In genomic region chr3:34419801-34420200, GRCh38 we compare ENCODE assay signal across 16 cellular contexts.
DNase-seq lines count a peak whose midpoint lies in the region; ATAC-seq, FAIRE-seq and TF ChIP-seq lines count a peak whose summit lies in the region.
"Had no signal": no experiment of that assay in that cellular context is flagged by ENCODE, and none has a peak within 500 bp of the region (broad histone marks: within the 10 kb centered on the region; RNA-seq: fewer than 3 reads in every experiment).

No MANE protein-coding gene starts in this region.

- DNase-seq in HepG2 (ENCODE audit: low spot score) (no peak), right lobe of liver (no peak), RKO (ENCODE audit: low spot score) (peak; percentile 55), hepatic stellate cell (ENCODE audit: low spot score) (peak; percentile 1), urothelium cell line (ENCODE audit: low spot score) (peak; percentile 47), mesenteric fat pad (ENCODE audit: low spot score) (no peak), NCI-H128 (lab: John Stamatoyannopoulos, UW; ENCODE audit: unreplicated experiment) (no peak)
- no peak for DNase-seq in central memory CD4-positive, alpha-beta T cell
- DNase-seq: activated CD8-positive, alpha-beta memory T cell treated with anti-CD3 and anti-CD28 coated beads for 24 hours; CD8-positive, alpha-beta T cell; gastrocnemius medialis; right cardiac atrium had no signal

- no TSS peak for BruUV-seq in HepG2 (replicated peaks; lab: Mats Ljungman, UMichigan)

- H3K36me3 ChIP-seq in HepG2 (replicated peaks in 1 of 2; ENCODE audit: control insufficient read depth in 1 of 2, insufficient read depth in 2 of 2, low read length in 2 of 2) (no peaks in the 10 kb centered on the region), right lobe of liver (no peaks in the 10 kb centered on the region)
- H3K36me3 ChIP-seq: gastrocnemius medialis had no signal

- H3K27me3 ChIP-seq in HepG2 (ENCODE audit: control insufficient read depth in 1 of 2, insufficient read depth in 2 of 2, low read length in 2 of 2): no peaks in the 10 kb centered on the region
- no peaks in the 10 kb centered on the region for H3K27me3 ChIP-seq in right lobe of liver
- H3K27me3 ChIP-seq: gastrocnemius medialis had no signal

- TF ChIP-seq EP300 in HepG2 (IDR thresholded peaks at IDR 0.05; ENCODE audit: low read depth in 2 of 2, low read length in 2 of 2) (no peak), HepG2 (CRISPR knock-in tag; IDR thresholded peaks at IDR 0.05; ENCODE audit: borderline replicate concordance) (no peak)

- no peak for TF ChIP-seq RAD21 in HepG2 (CRISPR knock-in tag; IDR thresholded peaks at IDR 0.05)

- ATAC-seq in HepG2 (no peak), right lobe of liver (no peak)
- ATAC-seq: CD8-positive, alpha-beta T cell; gastrocnemius medialis; right cardiac atrium had no signal

- H3K79me2 ChIP-seq in HepG2 (ENCODE audit: insufficient read depth, low read length): no peaks in the 10 kb centered on the region

- TF ChIP-seq CTCF in HepG2 (CRISPR knock-in tag; IDR thresholded peaks at IDR 0.05) (no peak), right lobe of liver (IDR thresholded peaks at IDR 0.05) (no peak)

- H3K9ac ChIP-seq in HepG2 (ENCODE audit: insufficient read depth, low read depth, low read length): no peak overlapping the region

- no peaks in the 10 kb centered on the region for H4K20me1 ChIP-seq in HepG2 (ENCODE audit: insufficient read depth, low read length)

- POLR2A ChIA-PET in HepG2 (lab: Yijun Ruan, JAX): no interaction called here

- in situ Hi-C loops in HepG2 (cut with HindIII; ENCODE audit: extremely low pct_ligation_motif_present, low pct_unique_long_range_greater_than_20kb): no loop called here

- intact Hi-C loops in HepG2 (cut with micrococcal nuclease; ENCODE audit: unreplicated experiment): no loop called here
- intact Hi-C loops in right lobe of liver (cut with DNase I): no loop called here

- TF ChIP-seq POLR2A in HepG2 (IDR thresholded peaks at IDR 0.05; ENCODE audit: insufficient read depth in 1 of 2, low read depth in 2 of 2, low read length in 2 of 2) (no peak), right lobe of liver (IDR thresholded peaks at IDR 0.05) (no peak)

- H3K4me2 ChIP-seq in HepG2 (ENCODE audit: low read depth, low read length): no peak overlapping the region

- no peak overlapping the region for H2AFZ ChIP-seq in HepG2 (ENCODE audit: low read length)

- H3K27ac ChIP-seq in HepG2 (ENCODE audit: extremely low read length, insufficient read depth, low read length): no peak overlapping the region
- H3K27ac ChIP-seq in right lobe of liver: no peak overlapping the region
- H3K27ac ChIP-seq: epithelial cell of prostate, gastrocnemius medialis, RWPE1 had no signal

- H3K4me1 ChIP-seq in HepG2 (ENCODE audit: insufficient read depth, low read length) (no peaks in the 10 kb centered on the region), right lobe of liver (no peaks in the 10 kb centered on the region)
- H3K4me1 ChIP-seq: gastrocnemius medialis had no signal

- H3K9me3 ChIP-seq in HepG2 (ENCODE audit: low read length) (peaks cover 45% of the 10 kb centered on the region), right lobe of liver (no peaks in the 10 kb centered on the region)
- H3K9me3 ChIP-seq: gastrocnemius medialis had no signal

- H3K4me3 ChIP-seq in HepG2 (replicated peaks in 1 of 3; ENCODE audit: insufficient read depth in 1 of 3, low read depth in 2 of 3, low read length in 3 of 3) (no peak overlapping the region), right lobe of liver (no peak overlapping the region)
- H3K4me3 ChIP-seq: gastrocnemius medialis had no signal

- FAIRE-seq in HepG2 (lab: Jason Lieb, UNC): no peak
- peak; percentile 37 for FAIRE-seq in urothelium cell line (lab: Jason Lieb, UNC)
- FAIRE-seq: colon, GM12892 had no signal

- WGBS in HepG2 (ENCODE audit: low lambda C conversion rate): 0% methylated on average over 1 of the region's 1 CpG
- WGBS in right lobe of liver (ENCODE audit: insufficient coverage, low coverage, low lambda C conversion rate, missing lambda C conversion rate): 0% methylated on average over 1 of the region's 1 CpG

- CTCF ChIA-PET in HepG2 (lab: Yijun Ruan, JAX; ENCODE audit: low intra/inter-chr PET ratio, low total read pairs): no interaction called here

TF ChIP-seq in HepG2, 621 proteins besides CTCF, POLR2A, EP300 and RAD21 (continues in another document):
- TF ChIP-seq FUBP1 (CRISPR knock-in tag; IDR thresholded peaks at IDR 0.05; ENCODE audit: borderline replicate concordance) (no peak), ZNF597 (CRISPR knock-in tag; IDR thresholded peaks at IDR 0.05) (no peak), NFIC (IDR thresholded peaks at IDR 0.05; ENCODE audit: low read length) (no peak), MIER2 (CRISPR knock-in tag; IDR thresholded peaks at IDR 0.05) (peak; percentile 72; the same call in 1 of the 2 replicates), PRDM15 (CRISPR knock-in tag; IDR thresholded peaks at IDR 0.05) (no peak), ZNF816 (CRISPR knock-in tag; IDR thresholded peaks at IDR 0.05; ENCODE audit: borderline replicate concordance) (no peak), TAF15 (IDR thresholded peaks at IDR 0.05; ENCODE audit: low read depth, low read length, poor library complexity, severe bottlenecking) (no peak), SP140L (CRISPR knock-in tag; IDR thresholded peaks at IDR 0.05; ENCODE audit: borderline replicate concordance) (no peak)

Comparison
In these comparisons a context has a peak if more than half of its experiments do, and no peak if none do; other contexts are left out.
1. DNase-seq: peak in RKO (single experiment), hepatic stellate cell (single experiment) and urothelium cell line (single experiment); none in HepG2 (single experiment), right lobe of liver (0 of 3), mesenteric fat pad (single experiment), central memory CD4-positive, alpha-beta T cell (single experiment) and NCI-H128 (single experiment).